Comparison of ENCODE assay signal across 11 cellular contexts in the genomic region with DNA sequence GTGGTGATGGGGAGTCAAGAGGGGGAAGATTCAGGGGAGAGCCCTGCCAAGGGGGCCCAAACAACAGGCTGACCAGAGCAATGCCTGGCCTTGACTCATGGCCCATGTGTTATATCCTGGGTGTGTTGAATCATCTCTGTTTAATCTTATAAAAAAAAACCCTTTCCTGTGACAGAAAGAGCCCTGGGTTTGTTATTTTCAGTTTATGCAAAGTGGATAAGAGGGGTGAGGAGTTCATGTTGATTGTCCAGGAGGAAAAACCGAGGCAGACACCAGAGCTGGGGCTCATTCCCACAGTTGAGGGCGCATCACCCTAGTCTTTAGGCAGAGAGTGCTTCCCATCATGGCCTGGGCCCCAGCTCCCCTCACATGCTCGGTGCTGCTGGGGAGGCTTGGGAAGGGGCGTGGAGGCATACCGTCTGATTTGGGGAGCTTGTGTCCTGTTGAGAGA. TPM values are rescaled to one million over a fixed set of nuclear protein-coding genes. Genes with fewer than 3 reads are reported as not detected.
DNase-seq lines count a peak whose midpoint lies in the region; ATAC-seq and TF ChIP-seq lines count a peak whose summit lies in the region.
"Had no signal": no experiment of that assay in that cellular context is flagged by ENCODE, and none has a peak within 500 bp of the region (broad histone marks: within the 10 kb centered on the region; RNA-seq: fewer than 3 reads in every experiment).

No MANE protein-coding gene starts in this region.

- TF ChIP-seq CTCF in Calu3 (IDR thresholded peaks at IDR 0.05; ENCODE audit: unreplicated experiment) (no peak), HL-60 (IDR thresholded peaks at IDR 0.05; ENCODE audit: insufficient read depth, low read length) (no peak)

- H3K4me3 Mint-ChIP-seq in Calu3 (ENCODE audit: low read depth, unreplicated experiment), result no peak overlapping the region

- intact Hi-C loops in Calu3 (cut with micrococcal nuclease; ENCODE audit: unreplicated experiment) (loop anchor here (5.0 kb wide), 1 partner anchor 68 kb away; no protein-coding TSS in a partner anchor), aorta (cut with DNase I) (no loop called here), right cardiac atrium (cut with DNase I) (loop anchor here in 2 of 4 donors (5.0 to 10.0 kb wide), 2 partner anchors 125 to 133 kb away; no protein-coding TSS in a partner anchor)

- no peak overlapping the region for H2BK120ac ChIP-seq in mesendoderm (ENCODE audit: low read depth, low read length)

- no peak overlapping the region for H2BK15ac ChIP-seq in mesendoderm (replicated peaks; ENCODE audit: low read depth)

- peaks cover 58% of the 10 kb centered on the region for H3K4me1 Mint-ChIP-seq in Calu3 (ENCODE audit: low read depth, unreplicated experiment)

- H3K56ac ChIP-seq in mesendoderm (ENCODE audit: low read length), result peak overlapping the region; percentile 19

- ATAC-seq in aorta (ENCODE audit: low FRiP score) (no peak), right cardiac atrium (no peak)
- ATAC-seq: heart left ventricle had no signal

- peaks cover 13% of the 10 kb centered on the region for H3K36me3 Mint-ChIP-seq in Calu3 (ENCODE audit: insufficient read depth, unreplicated experiment)

- no peak for DNase-seq in Calu3
- DNase-seq in HL-60 (ENCODE audit: low read depth in 1 of 2, low spot score in 1 of 2), result no peak
- peak; percentile 12 for DNase-seq in adipocyte (ENCODE audit: low read depth)
- no peak for DNase-seq in mesendoderm
- DNase-seq in aorta, result no peak
- no peak for DNase-seq in NCI-H2196 treated with DMSO at 0.1 percent for 48 hours (lab: John Stamatoyannopoulos, UW; ENCODE audit: unreplicated experiment)
- DNase-seq in right cardiac atrium, result no peak
- no peak for DNase-seq in amygdala (lab: John Stamatoyannopoulos, UW)
- DNase-seq: activated CD4-positive, CD25-positive, alpha-beta regulatory T cell treated with anti-CD3 and anti-CD28 coated beads, Interleukin-2, amount 50 U/mL, for 72 hours; heart left ventricle; KG1 had no signal

- no peak overlapping the region for H3K4me2 ChIP-seq in mesendoderm (ENCODE audit: low read length)

- CTCF ChIA-PET in Calu3 (lab: Charles Lee), result no interaction called here

- no peak overlapping the region for H3K23ac ChIP-seq in mesendoderm (ENCODE audit: low read length)

- no peak overlapping the region for H4K8ac ChIP-seq in mesendoderm (ENCODE audit: low read depth, low read length)

- no peak overlapping the region for H4K5ac ChIP-seq in mesendoderm (ENCODE audit: low read length)

- no peaks in the 10 kb centered on the region for H3K79me1 ChIP-seq in mesendoderm (ENCODE audit: low read length)

- H3K4me3 ChIP-seq in HL-60 (replicated peaks; ENCODE audit: insufficient read depth, low read length) (no peak overlapping the region), adipocyte (ENCODE audit: low read length) (no peak overlapping the region), mesendoderm (ENCODE audit: low read length) (no peak overlapping the region), aorta (ENCODE audit: low read length in 2 of 2) (no peak overlapping the region), right cardiac atrium (ENCODE audit: low read length) (no peak overlapping the region)
- H3K4me3 ChIP-seq: heart left ventricle had no signal

- WGBS in mesendoderm (ENCODE audit: extremely low coverage, insufficient coverage, low lambda C conversion rate), result no CpG with 5 or more reads among the region's 5 CpGs
- 82 to 87% methylated on average over 5 of the region's 5 CpGs for WGBS in aorta, 2 donors
- 87% methylated on average over 5 of the region's 5 CpGs for WGBS in right cardiac atrium

- no peaks in the 10 kb centered on the region for H3K79me2 ChIP-seq in mesendoderm (ENCODE audit: control insufficient read depth, insufficient read depth, low read length)

- peak overlapping the region; percentile 62 for H3K27ac ChIP-seq in HL-60 (replicated peaks)
- H3K27ac ChIP-seq in mesendoderm (ENCODE audit: low read depth, low read length), result no peak overlapping the region
- H3K27ac ChIP-seq in aorta (ENCODE audit: low read depth in 1 of 2, low read length in 2 of 2), result no peak overlapping the region
- H3K27ac ChIP-seq in right cardiac atrium (ENCODE audit: low read length), result no peak overlapping the region
- H3K27ac ChIP-seq: heart left ventricle had no signal

- no peak overlapping the region for H2BK5ac ChIP-seq in mesendoderm (ENCODE audit: low read length)

- no peak overlapping the region for H3K18ac ChIP-seq in mesendoderm (ENCODE audit: low read length)

- H3K9ac ChIP-seq in adipocyte (ENCODE audit: low read length), result no peak overlapping the region
- H3K9ac ChIP-seq in mesendoderm (ENCODE audit: low read length), result no peak overlapping the region

- H3K9me3 Mint-ChIP-seq in Calu3 (ENCODE audit: low read depth, unreplicated experiment), result peaks cover 2% of the 10 kb centered on the region

- H3K27me3 Mint-ChIP-seq in Calu3 (ENCODE audit: unreplicated experiment), result no peaks in the 10 kb centered on the region

- H3K27ac Mint-ChIP-seq in Calu3 (ENCODE audit: unreplicated experiment), result peak overlapping the region; percentile 83

- H3K9me3 ChIP-seq in adipocyte (ENCODE audit: control insufficient read depth, low read length) (no peaks in the 10 kb centered on the region), aorta (ENCODE audit: control insufficient read depth, low read length) (no peaks in the 10 kb centered on the region), right cardiac atrium (ENCODE audit: control insufficient read depth, low read length) (no peaks in the 10 kb centered on the region)
- H3K9me3 ChIP-seq: heart left ventricle had no signal

- H3K27me3 ChIP-seq in HL-60 (ENCODE audit: insufficient read depth, poor library complexity, severe bottlenecking) (no peaks in the 10 kb centered on the region), adipocyte (replicated peaks; ENCODE audit: control insufficient read depth, insufficient read depth, low read length) (no peaks in the 10 kb centered on the region), mesendoderm (ENCODE audit: insufficient read depth, low read length, poor library complexity) (no peaks in the 10 kb centered on the region), aorta (ENCODE audit: control insufficient read depth in 1 of 2, insufficient read depth in 2 of 2, low read length in 1 of 2) (no peaks in the 10 kb centered on the region), right cardiac atrium (ENCODE audit: control insufficient read depth, insufficient read depth) (no peaks in the 10 kb centered on the region)

- H3K4me1 ChIP-seq in adipocyte (ENCODE audit: control insufficient read depth, insufficient read depth, low read length) (peaks cover 19% of the 10 kb centered on the region), mesendoderm (ENCODE audit: control insufficient read depth, low read depth, low read length) (no peaks in the 10 kb centered on the region), aorta (ENCODE audit: control insufficient read depth in 1 of 2, insufficient read depth in 2 of 2, low read length in 2 of 2) (no peaks in the 10 kb centered on the region), right cardiac atrium (ENCODE audit: control insufficient read depth, insufficient read depth, low read length) (no peaks in the 10 kb centered on the region)

- H2AK5ac ChIP-seq in mesendoderm (ENCODE audit: low read length), result no peak overlapping the region

- H3K4ac ChIP-seq in mesendoderm (ENCODE audit: low read depth, low read length), result no peak overlapping the region

- no TSS peak for BruUV-seq in Calu3 (replicated peaks; lab: Mats Ljungman, UMichigan)

- H3K36me3 ChIP-seq in adipocyte (ENCODE audit: control insufficient read depth, insufficient read depth, low read length, severe bottlenecking) (no peaks in the 10 kb centered on the region), mesendoderm (ENCODE audit: control insufficient read depth, insufficient read depth, low read length) (no peaks in the 10 kb centered on the region), aorta (ENCODE audit: control insufficient read depth in 1 of 2, insufficient read depth in 2 of 2, low read length in 1 of 2) (no peaks in the 10 kb centered on the region)
- H3K36me3 ChIP-seq: heart left ventricle had no signal

RNA-seq across cellular contexts. Expression of gene IL37, which starts 30.9 kb away (rescaled TPM):
- 1.9 and 2.0 TPM in 2 replicates for total RNA-seq in Calu3 (2022)
- not detected for polyA plus RNA-seq in mesendoderm (2013, experiment 1 of 2)
- polyA plus RNA-seq in mesendoderm (2013, experiment 2 of 2), result not detected
- total RNA-seq in aorta, result not detected
- not detected for polyA plus RNA-seq in aorta
- total RNA-seq in right cardiac atrium, result not detected
- not detected for polyA plus RNA-seq in right cardiac atrium
- total RNA-seq: heart left ventricle had no signal
- polyA plus RNA-seq: heart left ventricle had no signal

RNA-seq across cellular contexts. Expression of gene IL1B, which starts 43.5 kb away (rescaled TPM):
- total RNA-seq in Calu3 (2022), result 4.1 and 15.5 TPM in 2 replicates
- polyA plus RNA-seq in mesendoderm (2013, experiment 1 of 2), result not detected
- polyA plus RNA-seq in mesendoderm (2013, experiment 2 of 2), result not detected
- total RNA-seq in aorta, result 1 to 10 TPM; 2.8 to 9.3 TPM
- 1 to 10 TPM; 1.2 to 1.9 TPM for polyA plus RNA-seq in aorta
- total RNA-seq in right cardiac atrium, result 1 to 10 TPM in 2 of 4 donors, under 1 TPM in 1, not detected in 1; 0.14 to 2.1 (median 1.7) TPM
- polyA plus RNA-seq in right cardiac atrium, result 0.70 TPM
